1 cellular context compared by ENCODE assay signal in the genomic region with DNA sequence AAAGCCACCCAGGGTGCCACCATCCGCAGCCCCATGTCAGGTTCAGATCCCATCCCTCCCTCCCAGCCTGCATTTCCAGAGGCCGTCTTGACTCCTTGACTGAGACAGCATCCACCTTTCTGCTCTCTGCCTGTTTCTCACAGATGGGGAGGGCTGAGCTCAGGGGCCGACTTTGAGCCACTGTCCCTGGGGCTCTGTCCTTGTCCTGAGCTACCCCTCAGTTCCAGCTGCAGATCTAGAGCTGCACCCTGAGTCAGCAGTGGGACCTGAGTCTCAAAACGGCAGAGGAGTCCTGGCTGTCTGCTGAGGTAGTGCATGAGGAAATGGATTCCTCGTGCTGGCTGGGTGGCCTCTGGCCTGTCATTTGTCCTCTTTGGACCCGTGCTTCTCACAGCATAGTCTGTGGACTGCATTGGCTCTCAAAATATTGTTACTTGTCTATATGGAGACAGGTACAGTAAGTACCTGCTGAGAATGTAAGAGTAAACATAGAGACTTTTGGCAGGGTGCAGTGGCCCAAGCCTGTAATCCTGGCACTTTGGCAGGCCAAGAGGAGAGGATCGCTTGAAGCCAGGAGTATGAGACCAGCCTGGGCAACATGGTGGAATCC.
TF ChIP-seq lines count a peak whose summit lies in the region.

No MANE protein-coding gene starts in this region.

TF ChIP-seq in H1, 55 proteins besides CTCF, POLR2A, EP300 and RAD21:
- TF ChIP-seq BACH1 (IDR thresholded peaks at IDR 0.05; ENCODE audit: low read length) (no peak), JUN (IDR thresholded peaks at IDR 0.05; ENCODE audit: low read depth, low read length) (no peak), YY1 (IDR thresholded peaks at IDR 0.05; ENCODE audit: low read depth, low read length) (no peak), KDM5A (IDR thresholded peaks at IDR 0.05; ENCODE audit: low read length) (no peak), SIN3A (conservative IDR thresholded peaks at IDR 0.05 in 1 of 2, IDR thresholded peaks at IDR 0.05 in 1 of 2; ENCODE audit: low read depth in 1 of 2, low read length in 2 of 2) (no peak), POU5F1 (IDR thresholded peaks at IDR 0.05; ENCODE audit: low read depth, low read length) (no peak), CBX5 (IDR thresholded peaks at IDR 0.05; ENCODE audit: low read depth, low read length) (no peak), BRCA1 (IDR thresholded peaks at IDR 0.05; ENCODE audit: low read depth, low read length) (no peak), KDM4A (IDR thresholded peaks at IDR 0.05; ENCODE audit: low read depth, low read length, severe bottlenecking) (no peak), POLR2AphosphoS5 (IDR thresholded peaks at IDR 0.05; ENCODE audit: low read depth, low read length) (no peak), TBP (IDR thresholded peaks at IDR 0.05; ENCODE audit: low read depth, low read length) (no peak), SUZ12 (IDR thresholded peaks at IDR 0.05; ENCODE audit: low read length) (no peak), RXRA (IDR thresholded peaks at IDR 0.05; ENCODE audit: insufficient read depth, low read depth, low read length) (no peak), HDAC2 (IDR thresholded peaks at IDR 0.05; ENCODE audit: borderline replicate concordance in 1 of 2, low read depth in 2 of 2, low read length in 2 of 2) (no peak), CEBPB (IDR thresholded peaks at IDR 0.05; ENCODE audit: low read depth, low read length) (no peak), SAP30 (IDR thresholded peaks at IDR 0.05; ENCODE audit: insufficient read depth, insufficient replicate concordance, low read length) (no peak)
